Comparison of ENCODE assay signal across 19 cellular contexts in genomic region chr1:229437443-229437842, GRCh38. TPM values are rescaled to one million over a fixed set of nuclear protein-coding genes. Genes with fewer than 3 reads are reported as not detected.
A peak's percentile ranks its signal among the peaks of the same experiment; 100 is the strongest.
DNase-seq lines count a peak whose midpoint lies in the region; ATAC-seq and TF ChIP-seq lines count a peak whose summit lies in the region.
"Had no signal": no experiment of that assay in that cellular context is flagged by ENCODE, and none has a peak within 500 bp of the region (broad histone marks: within the 10 kb centered on the region; RNA-seq: fewer than 3 reads in every experiment).

No MANE protein-coding gene starts in this region.

- H4K91ac ChIP-seq in IMR-90 (ENCODE audit: insufficient read depth, low read depth, low read length) = no peak overlapping the region

- H4K8ac ChIP-seq in IMR-90 (ENCODE audit: low read depth in 2 of 2, low read length in 2 of 2) = no peak overlapping the region

- TF ChIP-seq CTCF in IMR-90 (conservative IDR thresholded peaks at IDR 0.05; ENCODE audit: low read depth, low read length) = no peak
- TF ChIP-seq CTCF in psoas muscle (IDR thresholded peaks at IDR 0.05) = no peak

- intact Hi-C loops in IMR-90 (cut with micrococcal nuclease) = no loop called here
- intact Hi-C loops in psoas muscle (cut with DNase I) = loop anchor here in 1 of 2 donors (10.0 kb wide), 1 partner anchor 187 kb away; the partner anchor contains the start of genes TAF5L and URB2

- no peak overlapping the region for H3K27ac Mint-ChIP-seq in T-helper 2 cell treated with Interferon-gamma antibody and Interleukin-4, amounts not matched to agents 5 μg/mL and 100 μg/mL, for 36 hours
- H3K27ac Mint-ChIP-seq: HFFc6 had no signal

- WGBS in IMR-90 (ENCODE audit: extremely low coverage in 2 of 2, insufficient read length in 1 of 2), 2 experiments = no CpG with 5 or more reads among the region's 2 CpGs
- 95 to 97% (median 95%) methylated on average over 2 of the region's 2 CpGs for WGBS in psoas muscle, 3 donors

- H3K79me1 ChIP-seq in IMR-90 (ENCODE audit: low read depth in 1 of 2, low read length in 2 of 2) = no peaks in the 10 kb centered on the region; a peak in 1 of 4 replicates

- no peak overlapping the region for H2AK5ac ChIP-seq in IMR-90 (ENCODE audit: low read depth, low read length)

- H3K4me1 Mint-ChIP-seq in T-helper 2 cell treated with Interferon-gamma antibody and Interleukin-4, amounts not matched to agents 5 μg/mL and 100 μg/mL, for 36 hours (ENCODE audit: low read depth) = peaks cover 24% of the 10 kb centered on the region
- peaks cover 23% of the 10 kb centered on the region for H3K4me1 Mint-ChIP-seq in activated T-cell treated with anti-CD3 and anti-CD28 coated beads, Interleukin-2, amount 50 U/mL, for 4 hours (ENCODE audit: low read depth)

- ATAC-seq in IMR-90 (ENCODE audit: low read depth) = no peak
- ATAC-seq in psoas muscle = no peak
- ATAC-seq in activated T-cell treated with anti-CD3 and anti-CD28 coated beads, Interleukin-2, amount 50 U/mL, for 4 hours = no peak

- H3K23ac ChIP-seq in IMR-90 (ENCODE audit: low read depth, low read length) = no peak overlapping the region

- peaks cover 7% of the 10 kb centered on the region for H3K36me3 ChIP-seq in IMR-90 (ENCODE audit: control insufficient read depth, insufficient read depth, low read length)
- H3K36me3 ChIP-seq in psoas muscle (ENCODE audit: insufficient read depth in 1 of 2, low read depth in 1 of 2) = peaks cover 0 to 6% of the 10 kb centered on the region in 2 donors

- H3K56ac ChIP-seq in IMR-90 (ENCODE audit: extremely low read depth, insufficient read depth, low read length) = no peak overlapping the region

- H3K4me2 ChIP-seq in IMR-90 (ENCODE audit: low read depth, low read length) = no peak overlapping the region
- H3K4me2 ChIP-seq: BLaER1 treated with 17β-estradiol and CSF1 and Interleukin-3, amounts not matched to agents 10 nM and 100 nM; KMS-11 had no signal

- H3K27ac ChIP-seq in IMR-90 (ENCODE audit: insufficient read depth, low read length) (no peak overlapping the region), psoas muscle (peak overlapping the region; percentile 97)
- H3K27ac ChIP-seq: BLaER1 treated with 17β-estradiol and CSF1 and Interleukin-3, amounts not matched to agents 10 nM and 100 nM; KMS-11; RWPE1 had no signal

- no peak overlapping the region for H3K14ac ChIP-seq in IMR-90 (replicated peaks; ENCODE audit: low read depth, low read length)

- no peak for TF ChIP-seq POLR2A in IMR-90 (IDR thresholded peaks at IDR 0.05; ENCODE audit: low read depth, low read length)

- no peak overlapping the region for H3K4me3 ChIP-seq in IMR-90 (ENCODE audit: insufficient read depth, low read depth, low read length)
- H3K4me3 ChIP-seq in psoas muscle = no peak overlapping the region
- H3K4me3 ChIP-seq: BLaER1 treated with 17β-estradiol and CSF1 and Interleukin-3, amounts not matched to agents 10 nM and 100 nM had no signal

- no peak for TF ChIP-seq RAD21 in IMR-90 (IDR thresholded peaks at IDR 0.05; ENCODE audit: low read length)

- H2BK120ac ChIP-seq in IMR-90 (ENCODE audit: low read depth, low read length) = no peak overlapping the region

- no peak overlapping the region for H3K4ac ChIP-seq in IMR-90 (ENCODE audit: low read depth, low read length)

- dilution Hi-C loops in IMR-90 (cut with HindIII; ENCODE audit: low sequenced_read_pairs, unreplicated experiment) = no loop called here

- H2BK15ac ChIP-seq in IMR-90 (ENCODE audit: low read depth, low read length) = no peak overlapping the region

- peaks cover 4% of the 10 kb centered on the region; the same call in 1 of the 2 replicates for H4K20me1 ChIP-seq in IMR-90 (ENCODE audit: insufficient read depth, low read length)

- H3K36me3 Mint-ChIP-seq in T-helper 2 cell treated with Interferon-gamma antibody and Interleukin-4, amounts not matched to agents 5 μg/mL and 100 μg/mL, for 36 hours (ENCODE audit: low read depth) = peaks cover 35% of the 10 kb centered on the region
- peaks cover 17% of the 10 kb centered on the region for H3K36me3 Mint-ChIP-seq in activated T-cell treated with anti-CD3 and anti-CD28 coated beads, Interleukin-2, amount 50 U/mL, for 4 hours (ENCODE audit: insufficient read depth)

- no peak overlapping the region for H3K4me3 Mint-ChIP-seq in T-helper 2 cell treated with Interferon-gamma antibody and Interleukin-4, amounts not matched to agents 5 μg/mL and 100 μg/mL, for 36 hours
- no peak overlapping the region for H3K4me3 Mint-ChIP-seq in activated T-cell treated with anti-CD3 and anti-CD28 coated beads, Interleukin-2, amount 50 U/mL, for 4 hours
- H3K4me3 Mint-ChIP-seq: HFFc6 had no signal

- no peak overlapping the region for H3K18ac ChIP-seq in IMR-90 (ENCODE audit: low read depth, low read length)

- H3K9ac ChIP-seq in IMR-90 (ENCODE audit: low read depth, low read length) = no peak overlapping the region
- H3K9ac ChIP-seq: BLaER1 treated with 17β-estradiol and CSF1 and Interleukin-3, amounts not matched to agents 10 nM and 100 nM; KMS-11 had no signal

- H3K9me3 ChIP-seq in IMR-90 (ENCODE audit: control insufficient read depth, insufficient read depth, low read length) (peaks cover 3% of the 10 kb centered on the region), psoas muscle (no peaks in the 10 kb centered on the region)

- H2BK20ac ChIP-seq in IMR-90 (ENCODE audit: low read depth, low read length) = no peak overlapping the region

- H3K27me3 ChIP-seq in IMR-90 (ENCODE audit: control insufficient read depth, insufficient read depth, low read length) (peaks cover 31% of the 10 kb centered on the region), psoas muscle (ENCODE audit: insufficient read depth in 3 of 3, low read length in 2 of 3) (peaks cover 0 to 12% (median 0%) of the 10 kb centered on the region in 3 donors)

- CTCF ChIA-PET in IMR-90 (lab: Yijun Ruan, JAX) = interaction anchor here (0.7 to 0.9 kb wide), 2 partner anchors 14 to 31 kb away, joined by 3 read pairs; no protein-coding TSS in a partner anchor

- H3K9me3 Mint-ChIP-seq in T-helper 2 cell treated with Interferon-gamma antibody and Interleukin-4, amounts not matched to agents 5 μg/mL and 100 μg/mL, for 36 hours = no peaks in the 10 kb centered on the region
- no peaks in the 10 kb centered on the region for H3K9me3 Mint-ChIP-seq in activated T-cell treated with anti-CD3 and anti-CD28 coated beads, Interleukin-2, amount 50 U/mL, for 4 hours
- H3K9me3 Mint-ChIP-seq: HFFc6 had no signal

- H3K9me1 ChIP-seq in IMR-90 (ENCODE audit: insufficient read depth, low read length) = peaks cover 7% of the 10 kb centered on the region

- no peak overlapping the region for H2AK9ac ChIP-seq in IMR-90 (replicated peaks; ENCODE audit: low read depth, low read length, poor library complexity)

- in situ Hi-C loops in IMR-90 (cut with MboI; ENCODE audit: low sequenced_read_pairs) = no loop called here

- no peak overlapping the region for H2AFZ ChIP-seq in IMR-90 (replicated peaks; ENCODE audit: low read length, poor library complexity)

- H3K4me1 ChIP-seq in IMR-90 (ENCODE audit: control insufficient read depth, insufficient read depth, low read length) (peaks cover 10% of the 10 kb centered on the region), psoas muscle (peaks cover 55% of the 10 kb centered on the region)
- H3K4me1 ChIP-seq: BLaER1 treated with 17β-estradiol and CSF1 and Interleukin-3, amounts not matched to agents 10 nM and 100 nM had no signal

- DNase-seq in A172 (ENCODE audit: low spot score) (peak; percentile 45), IMR-90 (peak; percentile 18), astrocyte of the hippocampus (ENCODE audit: low read depth, low spot score) (peak; percentile 51), psoas muscle (no peak), SHP77 treated with DMSO at 0.1 percent for 48 hours (lab: John Stamatoyannopoulos, UW) (no peak)
- DNase-seq in T-helper 2 cell treated with Interferon-gamma antibody and Interleukin-4, amounts not matched to agents 5 μg/mL and 100 μg/mL, for 36 hours (ENCODE audit: low spot score) = no peak
- no peak for DNase-seq in activated T-cell treated with anti-CD3 and anti-CD28 coated beads, Interleukin-2, amount 50 U/mL, for 4 hours
- DNase-seq: DND-41, GDM1, H7, HFFc6, NCI-H1417, NCI-H187, NCI-H2107, NCI-H510A, NCI-H748 treated with DMSO at 0.1 percent for 48 hours had no signal

- POLR2A ChIA-PET in IMR-90 (lab: Charles Lee; ENCODE audit: unreplicated experiment) = interaction anchor here (0.6 kb wide), 1 partner anchor 33 kb away, joined by 11 read pairs; no protein-coding TSS in a partner anchor

- BruUV-seq in IMR-90 (replicated peaks; lab: Mats Ljungman, UMichigan) = no TSS peak

- H4K5ac ChIP-seq in IMR-90 (ENCODE audit: low read depth, low read length) = no peak overlapping the region

- no peak overlapping the region for H2BK5ac ChIP-seq in IMR-90 (ENCODE audit: low read depth, low read length, poor library complexity, severe bottlenecking)

- H3K27me3 Mint-ChIP-seq in T-helper 2 cell treated with Interferon-gamma antibody and Interleukin-4, amounts not matched to agents 5 μg/mL and 100 μg/mL, for 36 hours (ENCODE audit: low read depth) = peaks cover 53% of the 10 kb centered on the region
- H3K27me3 Mint-ChIP-seq in activated T-cell treated with anti-CD3 and anti-CD28 coated beads, Interleukin-2, amount 50 U/mL, for 4 hours (ENCODE audit: low read depth) = peaks cover 29% of the 10 kb centered on the region

TF ChIP-seq in IMR-90, 13 proteins besides CTCF, POLR2A, EP300 and RAD21:
- TF ChIP-seq FOS (IDR thresholded peaks at IDR 0.05; ENCODE audit: low read depth, low read length) (no peak), USF2 (IDR thresholded peaks at IDR 0.05; ENCODE audit: low read depth, low read length) (no peak), BHLHE40 (IDR thresholded peaks at IDR 0.05; ENCODE audit: low read depth, low read length) (no peak), RFX5 (IDR thresholded peaks at IDR 0.05; ENCODE audit: low read depth, low read length) (no peak), MXI1 (IDR thresholded peaks at IDR 0.05; ENCODE audit: borderline replicate concordance, low read depth, low read length) (no peak)

RNA-seq across cellular contexts. Expression of gene ACTA1, which starts 3.5 kb away (rescaled TPM):
- not detected in 2 replicates for total RNA-seq in A172 (2014; rRNA removed; shearing (Covaris generic))
- not detected in 2 replicates for total RNA-seq in IMR-90 (2012; rRNA removed)
- not detected in 2 replicates for polyA plus RNA-seq in IMR-90 (2012; rRNA removed)
- not detected in 2 replicates for polyA plus RNA-seq in IMR-90 (2012; cell fraction: cytosol; rRNA removed)
- polyA plus RNA-seq in IMR-90 (2012; cell fraction: nucleus; rRNA removed; ENCODE audit: low replicate concordance) = 0.78 and 1.9 TPM in 2 replicates
- over 10,000 TPM in 3 of 4 donors, 1,000 to 10,000 TPM in 1; 8,109 to 28,566 (median 18,858) TPM for total RNA-seq in psoas muscle
- polyA plus RNA-seq in psoas muscle = over 10,000 TPM; 11,314 to 26,656 (median 13,405) TPM
- not detected for total RNA-seq in activated T-cell treated with anti-CD3 and anti-CD28 coated beads, Interleukin-2, amount 50 U/mL, for 4 hours
- total RNA-seq: HFFc6 had no signal

Comparison
In these comparisons a context has a peak if more than half of its experiments do, and no peak if none do; other contexts are left out.
1. DNase-seq: peak in A172 (single experiment), IMR-90 (single experiment) and astrocyte of the hippocampus (single experiment); none in psoas muscle (0 of 2), SHP77 treated with DMSO at 0.1 percent for 48 hours (single experiment), T-helper 2 cell treated with Interferon-gamma antibody and Interleukin-4, amounts not matched to agents 5 μg/mL and 100 μg/mL, for 36 hours (single experiment) and activated T-cell treated with anti-CD3 and anti-CD28 coated beads, Interleukin-2, amount 50 U/mL, for 4 hours (single experiment).
2. RNA of gene ACTA1, which starts 3.5 kb away (total RNA-seq): 8,109 to 28,566 TPM in psoas muscle; not detected in activated T-cell treated with anti-CD3 and anti-CD28 coated beads, Interleukin-2, amount 50 U/mL, for 4 hours, not detected in A172 and not detected in IMR-90; every median in the first group is over 1,000 times any median in the second.